ENCODE assay signal across 24 cellular contexts in the genomic region with DNA sequence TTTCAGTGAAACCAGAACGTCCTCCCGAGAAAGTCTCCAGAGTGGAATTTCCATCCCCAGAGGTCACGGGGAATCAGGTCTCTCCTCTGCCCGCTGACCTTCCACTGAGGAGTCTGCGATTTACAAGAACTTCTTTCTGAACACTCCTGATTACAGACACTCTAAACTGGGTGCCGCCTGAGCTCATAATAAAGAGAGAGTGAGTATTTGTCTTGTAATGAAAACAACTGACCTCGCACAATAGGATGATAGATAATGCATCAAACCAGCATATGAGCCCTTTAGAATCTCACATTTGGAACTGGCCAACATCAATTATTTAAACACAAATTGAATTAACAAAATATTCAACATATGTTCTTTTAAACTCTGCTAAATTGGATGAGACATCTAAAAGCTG. TPM values are rescaled to one million over a fixed set of nuclear protein-coding genes. Genes with fewer than 3 reads are reported as not detected.
DNase-seq lines count a peak whose midpoint lies in the region; ATAC-seq, FAIRE-seq and TF ChIP-seq lines count a peak whose summit lies in the region.
"Had no signal": no experiment of that assay in that cellular context is flagged by ENCODE, and none has a peak within 500 bp of the region (broad histone marks: within the 10 kb centered on the region; RNA-seq: fewer than 3 reads in every experiment).

No MANE protein-coding gene starts in this region.

- POLR2A ChIA-PET in K562 (lab: Yijun Ruan, JAX): interaction anchor here (1.3 kb wide), 1 partner anchor 9 kb away, joined by 5 read pairs; no protein-coding TSS in a partner anchor

- no peak overlapping the region for H3K4me3 Mint-ChIP-seq in nephron progenitor cell
- H3K4me3 Mint-ChIP-seq: activated CD8-positive, alpha-beta T cell treated with anti-CD3 and anti-CD28 coated beads for 36 hours; activated T-cell treated with anti-CD3 and anti-CD28 coated beads, Interleukin-2, amount 50 U/mL, for 24 hours; stimulated activated effector memory CD8-positive, alpha-beta T cell treated with anti-CD3 and anti-CD28 coated beads, Interleukin-12 subunit alpha, Interleukin-12 subunit beta, amount 100 ng/mL, for 72 hours had no signal

- peaks cover 23% of the 10 kb centered on the region for H4K20me1 ChIP-seq in K562 (replicated peaks; ENCODE audit: control insufficient read depth, insufficient read depth, low read length)

- H3K4me3 ChIP-seq in left ventricle myocardium inferior (no peak overlapping the region), heart right ventricle (no peak overlapping the region), K562 (no peak overlapping the region)
- H3K4me3 ChIP-seq: pancreas, SJSA1, thyroid gland had no signal

- peak overlapping the region; percentile 90 for H3K27ac Mint-ChIP-seq in nephron progenitor cell
- H3K27ac Mint-ChIP-seq: activated CD8-positive, alpha-beta T cell treated with anti-CD3 and anti-CD28 coated beads for 36 hours; activated T-cell treated with anti-CD3 and anti-CD28 coated beads, Interleukin-2, amount 50 U/mL, for 24 hours; stimulated activated effector memory CD8-positive, alpha-beta T cell treated with anti-CD3 and anti-CD28 coated beads, Interleukin-12 subunit alpha, Interleukin-12 subunit beta, amount 100 ng/mL, for 72 hours had no signal

- H2AFZ ChIP-seq in K562 (ENCODE audit: low read depth, low read length): no peak overlapping the region

- no peak for TF ChIP-seq CTCF in left ventricle myocardium inferior (IDR thresholded peaks at IDR 0.05; ENCODE audit: borderline replicate concordance)
- TF ChIP-seq CTCF in heart right ventricle (IDR thresholded peaks at IDR 0.05): no peak
- no peak for TF ChIP-seq CTCF in K562 (IDR thresholded peaks at IDR 0.05 in 2 of 3, conservative IDR thresholded peaks at IDR 0.05 in 1 of 3; ENCODE audit: insufficient read depth in 2 of 3, low read depth in 1 of 3, low read length in 3 of 3)
- TF ChIP-seq CTCF in nephron progenitor cell (IDR thresholded peaks at IDR 0.05): no peak

- H3K27me3 ChIP-seq in left ventricle myocardium inferior (ENCODE audit: low read depth) (peaks cover 29% of the 10 kb centered on the region), heart right ventricle (peaks cover 0 to 37% (median 8%) of the 10 kb centered on the region in 7 donors), K562 (ENCODE audit: control insufficient read depth in 2 of 2, insufficient read depth in 2 of 2, low read length in 2 of 2) (peaks cover 61 to 74% of the 10 kb centered on the region in 2 experiments)
- H3K27me3 ChIP-seq: pancreas, SJSA1, thyroid gland had no signal

- H3K27me3 Mint-ChIP-seq in nephron progenitor cell (ENCODE audit: low read depth, poor library complexity): peaks cover 4% of the 10 kb centered on the region
- H3K27me3 Mint-ChIP-seq: activated CD8-positive, alpha-beta T cell treated with anti-CD3 and anti-CD28 coated beads for 36 hours; activated T-cell treated with anti-CD3 and anti-CD28 coated beads, Interleukin-2, amount 50 U/mL, for 24 hours had no signal

- WGBS in heart right ventricle, 2 donors: 81 to 84% methylated on average over 7 of the region's 7 CpGs
- WGBS in K562 (ENCODE audit: insufficient coverage, low coverage, missing lambda C conversion rate): 0% methylated on average over 7 of the region's 7 CpGs

- peaks cover 62% of the 10 kb centered on the region for H3K4me1 Mint-ChIP-seq in nephron progenitor cell
- H3K4me1 Mint-ChIP-seq: stimulated activated effector memory CD8-positive, alpha-beta T cell treated with anti-CD3 and anti-CD28 coated beads, Interleukin-12 subunit alpha, Interleukin-12 subunit beta, amount 100 ng/mL, for 72 hours had no signal

- H3K4me1 ChIP-seq in left ventricle myocardium inferior: peaks cover 22% of the 10 kb centered on the region
- peaks cover 0 to 24% (median 4%) of the 10 kb centered on the region in 9 donors for H3K4me1 ChIP-seq in heart right ventricle
- peaks cover 0 to 2% of the 10 kb centered on the region in 2 experiments; a peak in 2 of 5 replicates for H3K4me1 ChIP-seq in K562 (replicated peaks in 1 of 2; ENCODE audit: control insufficient read depth in 2 of 2, insufficient read depth in 2 of 2, low read length in 2 of 2)
- H3K4me1 ChIP-seq: foreskin keratinocyte, SJSA1, thyroid gland had no signal

- CTCF ChIA-PET in K562 (lab: Yijun Ruan, JAX; ENCODE audit: low intra/inter-chr PET ratio): no interaction called here

- ATAC-seq in heart right ventricle (no peak), K562 (no peak), GM19467 (IDR thresholded peaks at IDR 0.05; ENCODE audit: unreplicated experiment) (no peak)
- ATAC-seq: activated CD8-positive, alpha-beta T cell treated with anti-CD3 and anti-CD28 coated beads for 36 hours; foreskin keratinocyte; stimulated activated effector memory CD8-positive, alpha-beta T cell treated with anti-CD3 and anti-CD28 coated beads, Interleukin-12 subunit alpha, Interleukin-12 subunit beta, amount 100 ng/mL, for 72 hours had no signal

- no peaks in the 10 kb centered on the region for H3K36me3 ChIP-seq in left ventricle myocardium inferior
- no peaks in the 10 kb centered on the region for H3K36me3 ChIP-seq in heart right ventricle
- no peaks in the 10 kb centered on the region for H3K36me3 ChIP-seq in K562 (ENCODE audit: control insufficient read depth, insufficient read depth, low read length)
- H3K36me3 ChIP-seq: pancreas, SJSA1, thyroid gland had no signal

- in situ Hi-C loops in K562 (cut with MboI): no loop called here

- TF ChIP-seq RAD21 in K562 (CRISPR knock-in tag; conservative IDR thresholded peaks at IDR 0.05 in 1 of 2, IDR thresholded peaks at IDR 0.05 in 1 of 2): no peak

- TF ChIP-seq EP300 in K562 (IDR thresholded peaks at IDR 0.05; ENCODE audit: low read length): no peak

- H3K9me3 Mint-ChIP-seq in nephron progenitor cell: no peaks in the 10 kb centered on the region
- H3K9me3 Mint-ChIP-seq: activated CD8-positive, alpha-beta T cell treated with anti-CD3 and anti-CD28 coated beads for 36 hours; activated T-cell treated with anti-CD3 and anti-CD28 coated beads, Interleukin-2, amount 50 U/mL, for 24 hours; stimulated activated effector memory CD8-positive, alpha-beta T cell treated with anti-CD3 and anti-CD28 coated beads, Interleukin-12 subunit alpha, Interleukin-12 subunit beta, amount 100 ng/mL, for 72 hours had no signal

- H3K4me2 ChIP-seq in K562 (ENCODE audit: insufficient read depth, low read length): no peak overlapping the region

- BruUV-seq in K562 (replicated peaks; lab: Mats Ljungman, UMichigan): no TSS peak

- no peaks in the 10 kb centered on the region for H3K36me3 Mint-ChIP-seq in nephron progenitor cell (ENCODE audit: low read depth)
- H3K36me3 Mint-ChIP-seq: stimulated activated effector memory CD8-positive, alpha-beta T cell treated with anti-CD3 and anti-CD28 coated beads, Interleukin-12 subunit alpha, Interleukin-12 subunit beta, amount 100 ng/mL, for 72 hours had no signal

- TF ChIP-seq POLR2A in K562 (conservative IDR thresholded peaks at IDR 0.05): no peak

- no peaks in the 10 kb centered on the region for H3K79me2 ChIP-seq in K562 (ENCODE audit: control insufficient read depth, insufficient read depth, low read length)

- no peak for FAIRE-seq in K562 (lab: Jason Lieb, UNC)
- FAIRE-seq: GM12891, keratinocyte, pancreas had no signal

- H3K9me3 ChIP-seq in left ventricle myocardium inferior (replicated peaks) (no peaks in the 10 kb centered on the region), heart right ventricle (no peaks in the 10 kb centered on the region), K562 (replicated peaks; ENCODE audit: control insufficient read depth, insufficient read depth, low read depth, low read length) (no peaks in the 10 kb centered on the region)
- H3K9me3 ChIP-seq: pancreas, SJSA1, thyroid gland had no signal

- DNase-seq in left ventricle myocardium inferior: peak; percentile 1
- DNase-seq in heart right ventricle: no peak
- no peak for DNase-seq in K562 (ENCODE audit: extremely low read depth in 1 of 4, low spot score in 3 of 4)
- no peak for DNase-seq in nephron progenitor cell
- no peak for DNase-seq in DMS114 treated with DMSO at 0.1 percent for 48 hours (lab: John Stamatoyannopoulos, UW; ENCODE audit: unreplicated experiment)
- no peak for DNase-seq in H4 (ENCODE audit: low spot score)
- DNase-seq in amniotic stem cell (lab: John Stamatoyannopoulos, UW): no peak
- DNase-seq: activated CD8-positive, alpha-beta T cell treated with anti-CD3 and anti-CD28 coated beads for 36 hours; activated naive CD4-positive, alpha-beta T cell; activated T-cell treated with anti-CD3 and anti-CD28 coated beads, Interleukin-2, amount 50 U/mL, for 24 hours; DMS79; foreskin keratinocyte; MV-4-11; NCI-H2029 treated with DMSO at 0.1 percent for 48 hours; OCI-M1; thyroid gland had no signal

- intact Hi-C loops in left ventricle myocardium inferior (cut with micrococcal nuclease) (no loop called here), heart right ventricle (cut with DNase I) (no loop called here), K562 (cut with micrococcal nuclease) (no loop called here)

- H3K27ac ChIP-seq in left ventricle myocardium inferior (replicated peaks) (no peak overlapping the region), heart right ventricle (no peak overlapping the region), K562 (ENCODE audit: extremely low read depth, low read depth, low read length) (no peak overlapping the region)
- H3K27ac ChIP-seq: epithelial cell of prostate, foreskin keratinocyte, pancreas, SJSA1, thyroid gland had no signal

- H3K9ac ChIP-seq in K562 (ENCODE audit: insufficient read depth in 1 of 2, low read depth in 2 of 2, low read length in 2 of 2): no peak overlapping the region

- no peaks in the 10 kb centered on the region for H3K9me1 ChIP-seq in K562 (ENCODE audit: control insufficient read depth, insufficient read depth, low read length)

RNA-seq across cellular contexts. Expression of gene DLL1, which starts 47.5 kb away (rescaled TPM):
- 11.7 TPM for total RNA-seq in left ventricle myocardium inferior
- total RNA-seq in heart right ventricle: 10 to 100 TPM in 4 of 10 donors, 1 to 10 TPM in 6; 5.4 to 22.0 (median 8.7) TPM
- 10 to 100 TPM in 1 of 2 donors, 1 to 10 TPM in 1; 2.6 to 27.2 TPM for polyA plus RNA-seq in heart right ventricle
- total RNA-seq in K562 (2011; cell fraction: chromatin; rRNA removed; ENCODE audit: low replicate concordance): not detected in 2 replicates
- total RNA-seq in K562 (2011; cell fraction: nucleolus; rRNA removed): not detected in 2 replicates
- total RNA-seq in K562 (2011; cell fraction: nucleoplasm; rRNA removed): not detected in 2 replicates
- total RNA-seq in K562 (2014; rRNA removed): not detected in 2 replicates
- total RNA-seq in K562 (2014; rRNA removed; fragmentation: Illumina TruSeq; extraction: Trizol): not detected in 2 replicates
- not detected in 2 replicates for total RNA-seq in K562 (2015; rRNA removed; fragmentation: Illumina TruSeq; extraction: Trizol)
- not detected in 2 replicates for total RNA-seq in K562 (2021)
- not detected in 2 replicates for polyA plus RNA-seq in K562 (2011; rRNA removed)
- 0.03 TPM in 1 of 2 replicates, not detected in the other for polyA plus RNA-seq in K562 (2011; cell fraction: cytosol; rRNA removed)
- not detected in 2 replicates for polyA plus RNA-seq in K562 (2011; cell fraction: nucleus; rRNA removed)
- 0.03 TPM in 1 of 2 replicates, not detected in the other for polyA plus RNA-seq in K562 (2012)
- not detected in 2 replicates for polyA plus RNA-seq in K562 (2014; fragmentation: Illumina TruSeq; extraction: Trizol)
- polyA plus RNA-seq in K562 (2014; fragmentation: Nextera tagmentation; extraction: Ambion mirVana): not detected
- not detected in 2 replicates for polyA plus RNA-seq in K562 (2014; rRNA removed)
- polyA minus RNA-seq in K562 (2011; rRNA and poly(A)+ RNA removed): not detected in 2 replicates
- polyA minus RNA-seq in K562 (2011; cell fraction: cytosol; rRNA and poly(A)+ RNA removed): not detected in 2 replicates
- not detected in 2 replicates for polyA minus RNA-seq in K562 (2011; cell fraction: nucleus; rRNA and poly(A)+ RNA removed)
- total RNA-seq in H4 (2014; rRNA removed; shearing (Covaris generic)): 0.54 and 2.2 TPM in 2 replicates
- total RNA-seq: T-helper 2 cell treated with Interferon-gamma antibody and Interleukin-4, amounts not matched to agents 100 ng/mL and 5 ng/mL, for 36 hours had no signal
